Comparison of ENCODE assay signal across 21 cellular contexts in genomic region chr2:31187166-31187565, GRCh38. TPM values are rescaled to one million over a fixed set of nuclear protein-coding genes. Genes with fewer than 3 reads are reported as not detected.
DNase-seq lines count a peak whose midpoint lies in the region; ATAC-seq and TF ChIP-seq lines count a peak whose summit lies in the region.
"Had no signal": no experiment of that assay in that cellular context is flagged by ENCODE, and none has a peak within 500 bp of the region (broad histone marks: within the 10 kb centered on the region; RNA-seq: fewer than 3 reads in every experiment).

No MANE protein-coding gene starts in this region.

- H3K9me3 ChIP-seq in endodermal cell (ENCODE audit: control insufficient read depth, low read length), result no peaks in the 10 kb centered on the region
- H3K9me3 ChIP-seq: Caco-2 had no signal

- no peak overlapping the region for H3K4me3 Mint-ChIP-seq in endodermal cell
- H3K4me3 Mint-ChIP-seq: B cell; CD4-positive, CD25-positive, alpha-beta regulatory T cell; CD8-positive, alpha-beta T cell; GM23338; H9 had no signal

- no peaks in the 10 kb centered on the region for H3K4me1 ChIP-seq in endodermal cell (ENCODE audit: control insufficient read depth, insufficient read depth, low read length)
- H3K4me1 ChIP-seq: BLaER1, Caco-2 had no signal

- peaks cover 8% of the 10 kb centered on the region for H3K9me3 Mint-ChIP-seq in endodermal cell
- H3K9me3 Mint-ChIP-seq: CD8-positive, alpha-beta T cell had no signal

- H3K27ac Mint-ChIP-seq in endodermal cell, result no peak overlapping the region
- H3K27ac Mint-ChIP-seq: B cell; CD4-positive, CD25-positive, alpha-beta regulatory T cell; CD8-positive, alpha-beta T cell; GM23338; H9 had no signal

- TF ChIP-seq CTCF in endodermal cell (conservative IDR thresholded peaks at IDR 0.05), result no peak

- no peaks in the 10 kb centered on the region for H3K4me1 Mint-ChIP-seq in endodermal cell
- H3K4me1 Mint-ChIP-seq: B cell; CD4-positive, CD25-positive, alpha-beta regulatory T cell had no signal

- no peak overlapping the region for H3K4me3 ChIP-seq in endodermal cell (ENCODE audit: low read length)
- H3K4me3 ChIP-seq: BLaER1, GM12878, GM23338 had no signal

- H3K36me3 Mint-ChIP-seq in endodermal cell (ENCODE audit: low read depth), result no peaks in the 10 kb centered on the region
- H3K36me3 Mint-ChIP-seq: CD4-positive, CD25-positive, alpha-beta regulatory T cell had no signal

- H3K27ac ChIP-seq in endodermal cell (ENCODE audit: low read depth, low read length), result no peak overlapping the region
- H3K27ac ChIP-seq: 22Rv1, BLaER1 had no signal

- WGBS in endodermal cell (ENCODE audit: insufficient coverage in 1 of 2, insufficient read length in 1 of 2), 2 experiments, result 86 to 89% methylated on average over 1 to 4 of the region's 4 CpGs

- H3K27me3 ChIP-seq in endodermal cell (ENCODE audit: control insufficient read depth, insufficient read depth, low read length, poor library complexity, severe bottlenecking), result peaks cover 28% of the 10 kb centered on the region
- H3K27me3 ChIP-seq: BLaER1 had no signal

- DNase-seq in activated CD8-positive, alpha-beta memory T cell treated with anti-CD3 and anti-CD28 coated beads for 24 hours, result peak; percentile 7
- no peak for DNase-seq in activated CD8-positive, alpha-beta memory T cell treated with anti-CD3 and anti-CD28 coated beads, Interleukin-2, amount 50 U/mL, for 48 hours
- DNase-seq in endodermal cell (peak; percentile 10), mesenteric fat pad (ENCODE audit: low spot score) (peak; percentile 28), DMS53 (lab: John Stamatoyannopoulos, UW) (no peak)
- DNase-seq in central memory CD4-positive, alpha-beta T cell, result no peak
- DNase-seq: Caco-2; CD4-positive, CD25-positive, alpha-beta regulatory T cell; CD8-positive, alpha-beta T cell; DMS153; DMS79; EL; GDM1; H9 had no signal

- no peak for ATAC-seq in HG03432 (IDR thresholded peaks at IDR 0.05; ENCODE audit: unreplicated experiment)
- ATAC-seq: CD8-positive, alpha-beta T cell; GM12878; GM23338; HCT116 had no signal

- H3K9ac ChIP-seq in endodermal cell (ENCODE audit: extremely low read depth, low read length, poor library complexity, severe bottlenecking), result no peak overlapping the region
- H3K9ac ChIP-seq: BLaER1 had no signal

- peaks cover 43% of the 10 kb centered on the region for H3K27me3 Mint-ChIP-seq in endodermal cell (ENCODE audit: insufficient read depth)
- H3K27me3 Mint-ChIP-seq: B cell had no signal

- H3K36me3 ChIP-seq in endodermal cell (ENCODE audit: control insufficient read depth, insufficient read depth, low read length), result no peaks in the 10 kb centered on the region
- H3K36me3 ChIP-seq: BLaER1 had no signal

RNA-seq across cellular contexts. Expression of gene CAPN14, which starts 30.1 kb away (rescaled TPM):
- total RNA-seq in endodermal cell (under 1 TPM; 0.31 to 0.40 TPM), mesenteric fat pad (0.10 TPM)
- 0.28 TPM for polyA plus RNA-seq in endodermal cell (2013, experiment 1 of 2)
- polyA plus RNA-seq in endodermal cell (2013, experiment 2 of 2), result 0.41 TPM
- total RNA-seq: GM23338 had no signal

RNA-seq across cellular contexts. Expression of gene EHD3, which starts 46.8 kb away (rescaled TPM):
- total RNA-seq in endodermal cell (10 to 100 TPM; 10.7 to 15.5 TPM), mesenteric fat pad (2.4 TPM)
- 8.2 TPM for polyA plus RNA-seq in endodermal cell (2013, experiment 1 of 2)
- 9.2 TPM for polyA plus RNA-seq in endodermal cell (2013, experiment 2 of 2)
- total RNA-seq: Caco-2 had no signal

RNA-seq across cellular contexts. Expression of gene GALNT14, which starts 48.9 kb away (rescaled TPM):
- total RNA-seq in endodermal cell, result 1 to 10 TPM; 1.4 TPM
- polyA plus RNA-seq in endodermal cell (2013, experiment 1 of 2), result 3.1 TPM
- polyA plus RNA-seq in endodermal cell (2013, experiment 2 of 2), result 2.3 TPM
- 3.4 TPM for total RNA-seq in mesenteric fat pad
- total RNA-seq: Caco-2; CD4-positive, CD25-positive, alpha-beta regulatory T cell; CD8-positive, alpha-beta T cell had no signal
- polyA plus RNA-seq: CD4-positive, CD25-positive, alpha-beta regulatory T cell had no signal

Comparison
In these comparisons a context has a peak if more than half of its experiments do, and no peak if none do; other contexts are left out.
1. DNase-seq: peak in activated CD8-positive, alpha-beta memory T cell treated with anti-CD3 and anti-CD28 coated beads for 24 hours (single experiment), endodermal cell (single experiment) and mesenteric fat pad (single experiment); none in activated CD8-positive, alpha-beta memory T cell treated with anti-CD3 and anti-CD28 coated beads, Interleukin-2, amount 50 U/mL, for 48 hours (single experiment), DMS53 (single experiment) and central memory CD4-positive, alpha-beta T cell (single experiment).